Comparison of ENCODE assay signal across 22 cellular contexts in genomic region chr13:72677431-72677830, GRCh38. TPM values are rescaled to one million over a fixed set of nuclear protein-coding genes. Genes with fewer than 3 reads are reported as not detected.
DNase-seq lines count a peak whose midpoint lies in the region; ATAC-seq and TF ChIP-seq lines count a peak whose summit lies in the region.
"Had no signal": no experiment of that assay in that cellular context is flagged by ENCODE, and none has a peak within 500 bp of the region (broad histone marks: within the 10 kb centered on the region; RNA-seq: fewer than 3 reads in every experiment).

No MANE protein-coding gene starts in this region.

- no peak for TF ChIP-seq CTCF in A673 (conservative IDR thresholded peaks at IDR 0.05; ENCODE audit: low read depth, low read length)

- no peaks in the 10 kb centered on the region for H3K9me3 Mint-ChIP-seq in T-cell

- no peak overlapping the region for H3K27ac Mint-ChIP-seq in T-cell
- H3K27ac Mint-ChIP-seq: CD8-positive, alpha-beta memory T cell had no signal

- no peaks in the 10 kb centered on the region for H3K9me3 ChIP-seq in A673 (ENCODE audit: low read depth, low read length, poor library complexity, severe bottlenecking)
- H3K9me3 ChIP-seq: SJCRH30 had no signal

- no peak overlapping the region for H3K4me3 ChIP-seq in A673 (ENCODE audit: low read depth, low read length, poor library complexity, severe bottlenecking)
- H3K4me3 ChIP-seq: SJCRH30 had no signal

- ATAC-seq in T-cell (replicated peaks in 1 of 4) (no peak), HG03196 (IDR thresholded peaks at IDR 0.05; ENCODE audit: unreplicated experiment) (no peak)
- ATAC-seq: Panc1 had no signal

- CTCF ChIA-PET in A673 (lab: Charles Lee), result no interaction called here
- CTCF ChIA-PET in T-cell (lab: Charles Lee), result no interaction called here

- peak; percentile 12 for DNase-seq in A673 (ENCODE audit: low spot score)
- peak; percentile 94 for DNase-seq in NCI-H146 treated with DMSO at 0.1 percent for 48 hours (lab: John Stamatoyannopoulos, UW; ENCODE audit: unreplicated experiment)
- peak; percentile 38 for DNase-seq in NCI-H748 treated with DMSO at 0.1 percent for 48 hours (lab: John Stamatoyannopoulos, UW)
- DNase-seq in iris pigment epithelial cell (ENCODE audit: low read depth), result peak; percentile 16
- DNase-seq in T-cell, result no peak
- DNase-seq in central memory CD4-positive, alpha-beta T cell, result no peak
- DNase-seq in NCI-H345 (lab: John Stamatoyannopoulos, UW), result no peak
- DNase-seq: 8988T; CD8-positive, alpha-beta memory T cell; DMS79; KBM-7; MM.1S; NCI-H1048; NCI-H1436; NCI-H2081; NCI-H510A treated with DMSO at 0.1 percent for 48 hours; NCI-H82; SJCRH30; T-helper 2 cell had no signal

- H3K4me3 Mint-ChIP-seq in T-cell, result no peak overlapping the region
- H3K4me3 Mint-ChIP-seq: CD8-positive, alpha-beta memory T cell had no signal

- no peaks in the 10 kb centered on the region for H3K36me3 Mint-ChIP-seq in T-cell
- H3K36me3 Mint-ChIP-seq: CD8-positive, alpha-beta memory T cell had no signal

- intact Hi-C loops in A673 (cut with micrococcal nuclease; ENCODE audit: unreplicated experiment), result no loop called here

- POLR2A ChIA-PET in A673 (lab: Charles Lee; ENCODE audit: low non-redundant PET) (no interaction called here), T-cell (lab: Charles Lee) (interaction anchor here in 1 of 2 donors (0.6 kb wide), 1 partner anchor 74 kb away, joined by 3 read pairs; no protein-coding TSS in a partner anchor)

- H3K27ac ChIP-seq in A673 (ENCODE audit: low read depth, low read length, poor library complexity, severe bottlenecking), result no peak overlapping the region
- H3K27ac ChIP-seq: C4-2B, SJCRH30 had no signal

- peaks cover 6% of the 10 kb centered on the region for H3K4me1 ChIP-seq in A673 (ENCODE audit: insufficient read depth, low read length, poor library complexity, severe bottlenecking)
- H3K4me1 ChIP-seq: SJCRH30 had no signal

- no peaks in the 10 kb centered on the region for H3K4me1 Mint-ChIP-seq in T-cell
- H3K4me1 Mint-ChIP-seq: CD8-positive, alpha-beta memory T cell had no signal

- peaks cover 31% of the 10 kb centered on the region for H3K27me3 ChIP-seq in A673 (replicated peaks; ENCODE audit: insufficient read depth, low read depth, low read length, poor library complexity)
- H3K27me3 ChIP-seq: SJCRH30 had no signal

- no peaks in the 10 kb centered on the region for H3K36me3 ChIP-seq in A673 (ENCODE audit: insufficient read depth, low read length, poor library complexity, severe bottlenecking)
- H3K36me3 ChIP-seq: SJCRH30 had no signal

- no TSS peak for BruUV-seq in A673 (replicated peaks; lab: Mats Ljungman, UMichigan)

- peaks cover 3 to 7% of the 10 kb centered on the region in 2 donors for H3K27me3 Mint-ChIP-seq in T-cell

RNA-seq across cellular contexts. Expression of gene MZT1, which starts 50.0 kb away (rescaled TPM):
- total RNA-seq in A673 (2021) (36.9 and 38.9 TPM in 2 replicates), T-cell (1 to 10 TPM; 4.8 to 7.1 (median 6.1) TPM)

RNA-seq across cellular contexts. Expression of gene BORA, which starts 50.3 kb away (rescaled TPM):
- total RNA-seq in A673 (2021) (17.1 and 17.4 TPM in 2 replicates), T-cell (1 to 10 TPM; 3.2 to 6.8 (median 5.2) TPM)

Comparison
In these comparisons a context has a peak if more than half of its experiments do, and no peak if none do; other contexts are left out.
1. DNase-seq: peak in A673 (single experiment), NCI-H146 treated with DMSO at 0.1 percent for 48 hours (single experiment), NCI-H748 treated with DMSO at 0.1 percent for 48 hours (single experiment) and iris pigment epithelial cell (single experiment); none in T-cell (0 of 34), central memory CD4-positive, alpha-beta T cell (single experiment) and NCI-H345 (single experiment).